Comparison of ENCODE assay signal across 18 cellular contexts in the genomic region with DNA sequence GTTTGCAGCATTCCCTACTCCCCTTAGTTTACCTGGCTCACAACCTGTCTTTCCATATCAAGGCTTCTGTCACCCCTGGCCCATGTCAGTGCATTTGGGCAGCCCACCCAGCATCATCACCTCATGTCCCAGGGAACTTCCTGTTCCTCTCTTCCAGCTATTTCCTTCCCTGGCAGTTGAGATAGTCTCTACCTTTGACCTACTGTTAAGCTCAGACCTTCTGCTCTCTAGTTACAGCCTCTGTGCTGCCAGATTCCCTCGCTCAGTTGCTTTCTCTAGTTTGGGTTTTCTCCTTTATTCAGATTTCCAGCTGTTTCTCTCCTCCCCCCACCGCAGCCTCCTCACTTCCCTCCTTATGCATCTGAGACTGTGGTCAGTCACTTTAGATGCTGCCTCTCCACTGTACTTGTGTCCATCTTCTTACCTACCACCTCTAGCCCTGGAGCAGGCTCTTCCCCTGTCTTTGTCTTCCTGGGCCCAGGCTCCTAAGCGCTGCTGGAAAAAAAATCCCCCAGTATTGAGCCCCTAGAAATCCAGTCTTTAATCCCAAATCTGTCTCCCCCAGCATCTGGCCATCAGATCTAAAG. TPM values are rescaled to one million over a fixed set of nuclear protein-coding genes. Genes with fewer than 3 reads are reported as not detected.
DNase-seq lines count a peak whose midpoint lies in the region; ATAC-seq and TF ChIP-seq lines count a peak whose summit lies in the region.
"Had no signal": no experiment of that assay in that cellular context is flagged by ENCODE, and none has a peak within 500 bp of the region (broad histone marks: within the 10 kb centered on the region; RNA-seq: fewer than 3 reads in every experiment).

No MANE protein-coding gene starts in this region.

- no peak for TF ChIP-seq CTCF in WTC11 (IDR thresholded peaks at IDR 0.05)
- no peak for TF ChIP-seq CTCF in sigmoid colon (IDR thresholded peaks at IDR 0.05)

- POLR2A ChIA-PET in WTC11 (lab: Charles Lee) = no interaction called here

- no peaks in the 10 kb centered on the region for H3K27me3 Mint-ChIP-seq in WTC11 (ENCODE audit: low read depth)

- no peaks in the 10 kb centered on the region for H3K9me3 Mint-ChIP-seq in WTC11
- H3K9me3 Mint-ChIP-seq: T-helper 2 cell treated with Interferon-gamma antibody and Interleukin-4, amounts not matched to agents 5 μg/mL and 100 μg/mL, for 36 hours had no signal

- peak; percentile 39 for DNase-seq in HT-29 (ENCODE audit: low spot score)
- no peak for DNase-seq in WTC11 (ENCODE audit: low spot score)
- DNase-seq in right cardiac atrium = no peak
- no peak for DNase-seq in sigmoid colon
- DNase-seq in NCI-H524 (lab: John Stamatoyannopoulos, UW) = no peak
- DNase-seq: activated CD4-positive, alpha-beta T cell treated with anti-CD3 and anti-CD28 coated beads for 4 hours; activated CD8-positive, alpha-beta memory T cell treated with anti-CD3 and anti-CD28 coated beads, Interleukin-2, amount 50 U/mL, for 4 hours; activated gamma-delta T cell; anterior cingulate cortex; kidney glomerular epithelial cell; NCI-H187 treated with DMSO at 0.1 percent for 48 hours; NCI-H446 treated with DMSO at 0.1 percent for 48 hours had no signal

- WGBS in right cardiac atrium = 63% methylated on average over 3 of the region's 3 CpGs
- WGBS in sigmoid colon, 2 donors = 36 to 65% methylated on average over 3 of the region's 3 CpGs

- no peak overlapping the region for H3K4me3 ChIP-seq in right cardiac atrium (ENCODE audit: low read length)
- no peak overlapping the region for H3K4me3 ChIP-seq in sigmoid colon
- H3K4me3 ChIP-seq: SJSA1, smooth muscle cell had no signal

- no peaks in the 10 kb centered on the region for H3K36me3 ChIP-seq in sigmoid colon

- no peaks in the 10 kb centered on the region for H3K36me3 Mint-ChIP-seq in WTC11

- H3K4me1 ChIP-seq in right cardiac atrium (ENCODE audit: control insufficient read depth, insufficient read depth, low read length) (peaks cover 21% of the 10 kb centered on the region), sigmoid colon (peaks cover 0 to 53% (median 47%) of the 10 kb centered on the region in 4 donors)

- no peak overlapping the region for H3K27ac Mint-ChIP-seq in WTC11
- H3K27ac Mint-ChIP-seq: T-helper 2 cell treated with Interferon-gamma antibody and Interleukin-4, amounts not matched to agents 5 μg/mL and 100 μg/mL, for 36 hours had no signal

- H3K27me3 ChIP-seq in right cardiac atrium (ENCODE audit: control insufficient read depth, insufficient read depth) (no peaks in the 10 kb centered on the region), sigmoid colon (no peaks in the 10 kb centered on the region)
- H3K27me3 ChIP-seq: SJSA1 had no signal

- no peaks in the 10 kb centered on the region for H3K9me3 ChIP-seq in right cardiac atrium (ENCODE audit: control insufficient read depth, low read length)
- no peaks in the 10 kb centered on the region for H3K9me3 ChIP-seq in sigmoid colon
- H3K9me3 ChIP-seq: SJSA1 had no signal

- CTCF ChIA-PET in WTC11 (lab: Charles Lee) = interaction anchor here (0.6 to 1.9 kb wide), 7 partner anchors 9 to 267 kb away, joined by 3 to 6 read pairs (median 5); no protein-coding TSS in a partner anchor

- TF ChIP-seq POLR2A in sigmoid colon (IDR thresholded peaks at IDR 0.05) = no peak

- intact Hi-C loops in right cardiac atrium (cut with DNase I) (no loop called here), sigmoid colon (cut with DNase I) (no loop called here)

- H3K4me3 Mint-ChIP-seq in WTC11 = no peak overlapping the region
- H3K4me3 Mint-ChIP-seq: T-helper 2 cell treated with Interferon-gamma antibody and Interleukin-4, amounts not matched to agents 5 μg/mL and 100 μg/mL, for 36 hours had no signal

- peak overlapping the region; percentile 13 for H3K27ac ChIP-seq in right cardiac atrium (ENCODE audit: low read length)
- H3K27ac ChIP-seq in sigmoid colon = peak overlapping the region; percentile 33 to 63 (median 52)
- H3K27ac ChIP-seq: SJSA1 had no signal

- no peak for TF ChIP-seq EP300 in sigmoid colon (IDR thresholded peaks at IDR 0.05)

- peaks cover 13% of the 10 kb centered on the region for H3K4me1 Mint-ChIP-seq in WTC11

- ATAC-seq in WTC11 = peak; percentile 67
- peak; percentile 45 to 61 for ATAC-seq in right cardiac atrium
- no peak for ATAC-seq in activated CD4-positive, CD25-positive, alpha-beta regulatory T cell treated with anti-CD3 and anti-CD28 coated beads, Interleukin-2, amount 50 U/mL, for 24 hours
- ATAC-seq in HG02852 (IDR thresholded peaks at IDR 0.05; ENCODE audit: unreplicated experiment) = no peak
- no peak for ATAC-seq in HG03045 (IDR thresholded peaks at IDR 0.05; ENCODE audit: unreplicated experiment)

TF ChIP-seq in WTC11, 78 proteins besides CTCF, POLR2A, EP300 and RAD21 (continues in another document):
- TF ChIP-seq SMAD3 (CRISPR knock-in tag; IDR thresholded peaks at IDR 0.05; ENCODE audit: borderline replicate concordance) (no peak), ATF1 (CRISPR knock-in tag; IDR thresholded peaks at IDR 0.05) (no peak), ZNF219 (CRISPR knock-in tag; IDR thresholded peaks at IDR 0.05; ENCODE audit: borderline replicate concordance) (no peak), RORB (CRISPR knock-in tag; IDR thresholded peaks at IDR 0.05) (no peak), MYBL2 (CRISPR knock-in tag; IDR thresholded peaks at IDR 0.05) (no peak), NFATC4 (CRISPR knock-in tag; IDR thresholded peaks at IDR 0.05) (no peak)
- TF ChIP-seq, protein P1, sequence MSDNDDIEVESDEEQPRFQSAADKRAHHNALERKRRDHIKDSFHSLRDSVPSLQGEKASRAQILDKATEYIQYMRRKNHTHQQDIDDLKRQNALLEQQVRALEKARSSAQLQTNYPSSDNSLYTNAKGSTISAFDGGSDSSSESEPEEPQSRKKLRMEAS (CRISPR knock-in tag; IDR thresholded peaks at IDR 0.05) = no peak
- TF ChIP-seq, protein P2, sequence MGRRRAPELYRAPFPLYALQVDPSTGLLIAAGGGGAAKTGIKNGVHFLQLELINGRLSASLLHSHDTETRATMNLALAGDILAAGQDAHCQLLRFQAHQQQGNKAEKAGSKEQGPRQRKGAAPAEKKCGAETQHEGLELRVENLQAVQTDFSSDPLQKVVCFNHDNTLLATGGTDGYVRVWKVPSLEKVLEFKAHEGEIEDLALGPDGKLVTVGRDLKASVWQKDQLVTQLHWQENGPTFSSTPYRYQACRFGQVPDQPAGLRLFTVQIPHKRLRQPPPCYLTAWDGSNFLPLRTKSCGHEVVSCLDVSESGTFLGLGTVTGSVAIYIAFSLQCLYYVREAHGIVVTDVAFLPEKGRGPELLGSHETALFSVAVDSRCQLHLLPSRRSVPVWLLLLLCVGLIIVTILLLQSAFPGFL (CRISPR knock-in tag; IDR thresholded peaks at IDR 0.05; ENCODE audit: borderline replicate concordance) = no peak
- TF ChIP-seq, protein P3, sequence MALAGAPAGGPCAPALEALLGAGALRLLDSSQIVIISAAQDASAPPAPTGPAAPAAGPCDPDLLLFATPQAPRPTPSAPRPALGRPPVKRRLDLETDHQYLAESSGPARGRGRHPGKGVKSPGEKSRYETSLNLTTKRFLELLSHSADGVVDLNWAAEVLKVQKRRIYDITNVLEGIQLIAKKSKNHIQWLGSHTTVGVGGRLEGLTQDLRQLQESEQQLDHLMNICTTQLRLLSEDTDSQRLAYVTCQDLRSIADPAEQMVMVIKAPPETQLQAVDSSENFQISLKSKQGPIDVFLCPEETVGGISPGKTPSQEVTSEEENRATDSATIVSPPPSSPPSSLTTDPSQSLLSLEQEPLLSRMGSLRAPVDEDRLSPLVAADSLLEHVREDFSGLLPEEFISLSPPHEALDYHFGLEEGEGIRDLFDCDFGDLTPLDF (CRISPR knock-in tag; IDR thresholded peaks at IDR 0.05) = no peak
- TF ChIP-seq, protein P4, sequence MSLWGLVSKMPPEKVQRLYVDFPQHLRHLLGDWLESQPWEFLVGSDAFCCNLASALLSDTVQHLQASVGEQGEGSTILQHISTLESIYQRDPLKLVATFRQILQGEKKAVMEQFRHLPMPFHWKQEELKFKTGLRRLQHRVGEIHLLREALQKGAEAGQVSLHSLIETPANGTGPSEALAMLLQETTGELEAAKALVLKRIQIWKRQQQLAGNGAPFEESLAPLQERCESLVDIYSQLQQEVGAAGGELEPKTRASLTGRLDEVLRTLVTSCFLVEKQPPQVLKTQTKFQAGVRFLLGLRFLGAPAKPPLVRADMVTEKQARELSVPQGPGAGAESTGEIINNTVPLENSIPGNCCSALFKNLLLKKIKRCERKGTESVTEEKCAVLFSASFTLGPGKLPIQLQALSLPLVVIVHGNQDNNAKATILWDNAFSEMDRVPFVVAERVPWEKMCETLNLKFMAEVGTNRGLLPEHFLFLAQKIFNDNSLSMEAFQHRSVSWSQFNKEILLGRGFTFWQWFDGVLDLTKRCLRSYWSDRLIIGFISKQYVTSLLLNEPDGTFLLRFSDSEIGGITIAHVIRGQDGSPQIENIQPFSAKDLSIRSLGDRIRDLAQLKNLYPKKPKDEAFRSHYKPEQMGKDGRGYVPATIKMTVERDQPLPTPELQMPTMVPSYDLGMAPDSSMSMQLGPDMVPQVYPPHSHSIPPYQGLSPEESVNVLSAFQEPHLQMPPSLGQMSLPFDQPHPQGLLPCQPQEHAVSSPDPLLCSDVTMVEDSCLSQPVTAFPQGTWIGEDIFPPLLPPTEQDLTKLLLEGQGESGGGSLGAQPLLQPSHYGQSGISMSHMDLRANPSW (CRISPR knock-in tag; conservative IDR thresholded peaks at IDR 0.05; ENCODE audit: low read depth) = no peak

RNA-seq across cellular contexts. Expression of a gene that starts 16.3 kb away (rescaled TPM):
- 36.6 and 37.5 TPM in 2 replicates for total RNA-seq in HT-29 (2014; rRNA removed; shearing (Covaris generic))
- 23.4 to 29.4 TPM (median 25.3 TPM) in 3 replicates for total RNA-seq in WTC11 (2021)
- 10 to 100 TPM; 22.5 to 37.4 (median 27.2) TPM for total RNA-seq in right cardiac atrium
- 20.8 TPM for polyA plus RNA-seq in right cardiac atrium
- total RNA-seq in sigmoid colon = 10 to 100 TPM; 21.6 to 31.2 (median 23.6) TPM
- 10 to 100 TPM; 14.4 to 41.5 (median 23.6) TPM for polyA plus RNA-seq in sigmoid colon

Comparison
In these comparisons a context has a peak if more than half of its experiments do, and no peak if none do; other contexts are left out.
1. ATAC-seq: peak in WTC11 (single experiment) and right cardiac atrium (2 of 2); none in activated CD4-positive, CD25-positive, alpha-beta regulatory T cell treated with anti-CD3 and anti-CD28 coated beads, Interleukin-2, amount 50 U/mL, for 24 hours (0 of 2), HG02852 (single experiment) and HG03045 (single experiment).